10 cellular contexts compared by ENCODE assay signal in genomic region chr16:20902426-20902825, GRCh38. TPM values are rescaled to one million over a fixed set of nuclear protein-coding genes. Genes with fewer than 3 reads are reported as not detected.
DNase-seq lines count a peak whose midpoint lies in the region; ATAC-seq and TF ChIP-seq lines count a peak whose summit lies in the region.
"Had no signal": no experiment of that assay in that cellular context is flagged by ENCODE, and none has a peak within 500 bp of the region (broad histone marks: within the 10 kb centered on the region; RNA-seq: fewer than 3 reads in every experiment).

No MANE protein-coding gene starts in this region.

- no peak for TF ChIP-seq CTCF in GM12865 (IDR thresholded peaks at IDR 0.05; ENCODE audit: insufficient read depth, low read depth, low read length, missing control alignments)
- TF ChIP-seq CTCF in RWPE2 (IDR thresholded peaks at IDR 0.05; ENCODE audit: poor library complexity, severe bottlenecking): no peak
- TF ChIP-seq CTCF in fibroblast of lung (conservative IDR thresholded peaks at IDR 0.05 in 1 of 2, IDR thresholded peaks at IDR 0.05 in 1 of 2; ENCODE audit: low read depth in 1 of 2, low read length in 2 of 2): no peak
- no peak for TF ChIP-seq CTCF in smooth muscle cell (IDR thresholded peaks at IDR 0.05; ENCODE audit: borderline replicate concordance, insufficient read depth, poor library complexity, severe bottlenecking)
- no peak for TF ChIP-seq CTCF in GM10248 (IDR thresholded peaks at IDR 0.05; ENCODE audit: control extremely low read depth, extremely low read depth, low read depth, missing control alignments)

- peaks cover 17% of the 10 kb centered on the region for H3F3A ChIP-seq in smooth muscle cell (ENCODE audit: low read depth)

- H4K20me1 ChIP-seq in fibroblast of lung (ENCODE audit: control insufficient read depth, extremely low read depth, insufficient read depth, low read length): no peaks in the 10 kb centered on the region
- H4K20me1 ChIP-seq in smooth muscle cell (ENCODE audit: low read depth): peaks cover 23% of the 10 kb centered on the region

- no peaks in the 10 kb centered on the region for H3K27me3 ChIP-seq in RWPE2 (ENCODE audit: insufficient read depth, poor library complexity, severe bottlenecking)
- no peaks in the 10 kb centered on the region for H3K27me3 ChIP-seq in fibroblast of lung (ENCODE audit: control insufficient read depth, insufficient read depth, low read length)
- no peaks in the 10 kb centered on the region for H3K27me3 ChIP-seq in smooth muscle cell (ENCODE audit: low read depth)

- ATAC-seq in RWPE2 (ENCODE audit: low read depth): no peak

- 93% methylated on average over 6 of the region's 6 CpGs for WGBS in smooth muscle cell (ENCODE audit: low lambda C conversion rate)

- POLR2A ChIA-PET in GM10248 (lab: Yijun Ruan, JAX): interaction anchor here (1.0 kb wide), 1 partner anchor 37 kb away, joined by 3 read pairs; no protein-coding TSS in a partner anchor

- H3K9ac ChIP-seq in fibroblast of lung (ENCODE audit: insufficient read depth, low read length) (no peak overlapping the region), smooth muscle cell (ENCODE audit: low read depth) (no peak overlapping the region)

- peak overlapping the region; percentile 94 for H3K27ac ChIP-seq in RWPE2 (ENCODE audit: poor library complexity, severe bottlenecking)
- peak overlapping the region; percentile 99 for H3K27ac ChIP-seq in fibroblast of lung (ENCODE audit: insufficient read depth, low read length)
- peak overlapping the region; percentile 94 for H3K27ac ChIP-seq in smooth muscle cell (ENCODE audit: low read depth)

- H3K9me3 ChIP-seq in RWPE2 (ENCODE audit: severe bottlenecking) (no peaks in the 10 kb centered on the region), fibroblast of lung (ENCODE audit: control insufficient read depth, insufficient read depth, low read depth, low read length) (no peaks in the 10 kb centered on the region), smooth muscle cell (replicated peaks; ENCODE audit: low read depth) (no peaks in the 10 kb centered on the region)

- DNase-seq in GM12865 (ENCODE audit: low read depth) (no peak), RWPE2 (ENCODE audit: low spot score) (no peak), fibroblast of lung (ENCODE audit: low read depth in 2 of 2) (no peak), smooth muscle cell (lab: John Stamatoyannopoulos, UW; ENCODE audit: unreplicated experiment) (no peak), occipital lobe (lab: John Stamatoyannopoulos, UW) (no peak), GM10248 (ENCODE audit: extremely low spot score) (no peak)
- DNase-seq in activated effector memory CD4-positive, alpha-beta T cell treated with anti-CD3 and anti-CD28 coated beads, Interleukin-2, amount 50 U/mL, for 16 hours: no peak
- DNase-seq in stimulated activated naive CD4-positive, alpha-beta T cell treated with Interleukin-2 at 50 U/mL for 16 hours (lab: John Stamatoyannopoulos, UW): no peak
- DNase-seq: foreskin fibroblast; stimulated activated CD8-positive, alpha-beta memory T cell treated with anti-CD3 and anti-CD28 coated beads, Interleukin-4, amount 100 ng/mL, for 48 hours had no signal

- H3K4me1 ChIP-seq in RWPE2 (ENCODE audit: insufficient read depth, poor library complexity, severe bottlenecking) (peaks cover 58% of the 10 kb centered on the region), fibroblast of lung (ENCODE audit: control insufficient read depth, extremely low read depth, insufficient read depth, low read length) (peaks cover 49% of the 10 kb centered on the region), smooth muscle cell (ENCODE audit: low read depth) (peaks cover 45% of the 10 kb centered on the region)

- H3K4me2 ChIP-seq in fibroblast of lung (ENCODE audit: extremely low read depth, insufficient read depth, low read length) (no peak overlapping the region), smooth muscle cell (peak overlapping the region; percentile 91)

- H3K4me3 ChIP-seq in GM12865 (ENCODE audit: low read depth, low read length) (peak overlapping the region; percentile 71), RWPE2 (ENCODE audit: severe bottlenecking) (no peak overlapping the region), fibroblast of lung (replicated peaks in 1 of 4; ENCODE audit: control extremely low read depth in 1 of 4, insufficient read depth in 1 of 4, low read depth in 3 of 4, low read length in 4 of 4) (no peak overlapping the region), smooth muscle cell (no peak overlapping the region)

- H3K79me2 ChIP-seq in fibroblast of lung (ENCODE audit: control insufficient read depth, insufficient read depth, low read length): peaks cover 51% of the 10 kb centered on the region
- peaks cover 35% of the 10 kb centered on the region for H3K79me2 ChIP-seq in smooth muscle cell (ENCODE audit: low read depth)

- H2AFZ ChIP-seq in fibroblast of lung (ENCODE audit: low read length): no peak overlapping the region
- H2AFZ ChIP-seq in smooth muscle cell (ENCODE audit: low read depth): no peak overlapping the region

- H3K36me3 ChIP-seq in RWPE2 (ENCODE audit: low read depth) (no peaks in the 10 kb centered on the region; the same call in 1 of the 2 replicates), fibroblast of lung (ENCODE audit: control insufficient read depth, insufficient read depth, low read length) (no peaks in the 10 kb centered on the region), smooth muscle cell (ENCODE audit: low read depth) (no peaks in the 10 kb centered on the region)

- CTCF ChIA-PET in GM10248 (lab: Yijun Ruan, JAX): interaction anchor here (1.0 to 2.1 kb wide), 2 partner anchors 52 to 96 kb away, joined by 4 to 14 read pairs; partner anchors contain the start of genes ERI2 and REXO5

RNA-seq across cellular contexts. Expression of gene LYRM1, which starts 1.9 kb away (rescaled TPM):
- total RNA-seq in fibroblast of lung (87.1 and 131 TPM in 2 replicates), smooth muscle cell (10.2 and 18.6 TPM in 2 replicates), occipital lobe (66.9 TPM)
- polyA plus RNA-seq in fibroblast of lung (54.9 and 55.3 TPM in 2 replicates), smooth muscle cell (11.7 and 15.3 TPM in 2 replicates)
- 39.0 and 42.7 TPM in 2 replicates for polyA plus RNA-seq in fibroblast of lung (2012)
- 1.4 TPM in 2 replicates for polyA minus RNA-seq in fibroblast of lung (ENCODE audit: low replicate concordance)

RNA-seq across cellular contexts. Expression of gene DCUN1D3, which starts 2.3 kb away (rescaled TPM):
- 30.8 and 42.8 TPM in 2 replicates for total RNA-seq in fibroblast of lung
- 18.7 and 20.4 TPM in 2 replicates for polyA plus RNA-seq in fibroblast of lung
- 13.6 and 17.0 TPM in 2 replicates for polyA plus RNA-seq in fibroblast of lung (2012)
- 13.3 and 22.0 TPM in 2 replicates for polyA minus RNA-seq in fibroblast of lung (ENCODE audit: low replicate concordance)
- 36.3 and 37.8 TPM in 2 replicates for total RNA-seq in smooth muscle cell
- 12.6 and 13.5 TPM in 2 replicates for polyA plus RNA-seq in smooth muscle cell
- total RNA-seq in occipital lobe: 18.9 TPM
